Comparison of ENCODE assay signal across 1 cellular context in genomic region chr17:46193626-46194392, GRCh38.
TF ChIP-seq lines count a peak whose summit lies in the region.

No MANE protein-coding gene starts in this region.

TF ChIP-seq in HepG2, 621 proteins besides CTCF, POLR2A, EP300 and RAD21 (continued from another document and continues in another):
- TF ChIP-seq TEAD2 (CRISPR knock-in tag; IDR thresholded peaks at IDR 0.05) (no peak), ATF7 (IDR thresholded peaks at IDR 0.05) (no peak), ATF7 (CRISPR knock-in tag; IDR thresholded peaks at IDR 0.05) (peak; percentile 62; the same call in 1 of the 2 replicates), ZNF549 (CRISPR knock-in tag; IDR thresholded peaks at IDR 0.05) (no peak), ZIK1 (CRISPR knock-in tag; IDR thresholded peaks at IDR 0.05; ENCODE audit: borderline replicate concordance, low read depth) (0 out of 2 replicates have a peak, but pooled peaks have one; percentile 65), ZNF609 (CRISPR knock-in tag; IDR thresholded peaks at IDR 0.05; ENCODE audit: borderline replicate concordance) (peak; percentile 38; the same call in 1 of the 2 replicates), RXRA (CRISPR knock-in tag; IDR thresholded peaks at IDR 0.05) (peak; percentile 70), TEAD3 (CRISPR knock-in tag; optimal IDR thresholded peaks at IDR 0.05; ENCODE audit: borderline replicate concordance) (peak; percentile 22), SKI (IDR thresholded peaks at IDR 0.05; ENCODE audit: partially characterized antibody) (no peak), KLF12 (CRISPR knock-in tag; IDR thresholded peaks at IDR 0.05; ENCODE audit: borderline replicate concordance) (peak; percentile 74; the same call in 1 of the 2 replicates), ZFAT (CRISPR knock-in tag; conservative IDR thresholded peaks at IDR 0.05) (0 out of 2 replicates have a peak, but pooled peaks have one; percentile 50), NR3C1 (CRISPR knock-in tag; IDR thresholded peaks at IDR 0.05) (no peak), CBX5 (CRISPR knock-in tag; IDR thresholded peaks at IDR 0.05; ENCODE audit: borderline replicate concordance) (peak; percentile 64; the same call in 1 of the 2 replicates), ATAD3A (CRISPR knock-in tag; IDR thresholded peaks at IDR 0.05) (peak; percentile 20; the same call in 1 of the 2 replicates), RARA (CRISPR knock-in tag; IDR thresholded peaks at IDR 0.05) (no peak), CEBPB (IDR thresholded peaks at IDR 0.05; ENCODE audit: borderline replicate concordance, low read depth, low read length) (peak; percentile 88), ZNF83 (CRISPR knock-in tag; IDR thresholded peaks at IDR 0.05; ENCODE audit: borderline replicate concordance) (peak; percentile 47; the same call in 1 of the 2 replicates), ZNF383 (CRISPR knock-in tag; IDR thresholded peaks at IDR 0.05; ENCODE audit: borderline replicate concordance) (no peak), HOXA5 (CRISPR knock-in tag; IDR thresholded peaks at IDR 0.05) (peak; percentile 90), IRF9 (CRISPR knock-in tag; IDR thresholded peaks at IDR 0.05; ENCODE audit: borderline replicate concordance) (peak; percentile 97), HOXA3 (CRISPR knock-in tag; IDR thresholded peaks at IDR 0.05) (peak; percentile 67), MBD4 (IDR thresholded peaks at IDR 0.05; ENCODE audit: borderline replicate concordance, low read length) (no peak), TRIM22 (IDR thresholded peaks at IDR 0.05) (no peak), FOXK2 (IDR thresholded peaks at IDR 0.05) (peak; percentile 88), RFX3 (CRISPR knock-in tag; IDR thresholded peaks at IDR 0.05) (no peak), MIER2 (CRISPR knock-in tag; IDR thresholded peaks at IDR 0.05) (no peak), ZNF883 (CRISPR knock-in tag; IDR thresholded peaks at IDR 0.05; ENCODE audit: not compliant biosample characterization) (no peak), ZNF441 (CRISPR knock-in tag; IDR thresholded peaks at IDR 0.05; ENCODE audit: borderline replicate concordance) (peak; percentile 68; the same call in 1 of the 2 replicates), ELF1 (CRISPR knock-in tag; IDR thresholded peaks at IDR 0.05) (peak; percentile 90), MXI1 (IDR thresholded peaks at IDR 0.05; ENCODE audit: borderline replicate concordance, low read depth, low read length) (peak; percentile 92; the same call in 2 of the 3 replicates), ZNF121 (CRISPR knock-in tag; IDR thresholded peaks at IDR 0.05) (0 out of 2 replicates have a peak, but pooled peaks have one; percentile 5), HDAC6 (IDR thresholded peaks at IDR 0.05; ENCODE audit: low read depth, low read length) (no peak), ZNF496 (CRISPR knock-in tag; IDR thresholded peaks at IDR 0.05; ENCODE audit: insufficient replicate concordance) (no peak), ZNF790 (CRISPR knock-in tag; IDR thresholded peaks at IDR 0.05; ENCODE audit: borderline replicate concordance) (no peak; the same call in 1 of the 2 replicates), SALL1 (CRISPR knock-in tag; IDR thresholded peaks at IDR 0.05) (peak; percentile 79), RFX1 (IDR thresholded peaks at IDR 0.05) (no peak), GABPB1 (CRISPR knock-in tag; IDR thresholded peaks at IDR 0.05) (peak; percentile 99), ZNF484 (CRISPR knock-in tag; IDR thresholded peaks at IDR 0.05; ENCODE audit: borderline replicate concordance, low read depth) (no peak; the same call in 1 of the 2 replicates), ZSCAN31 (CRISPR knock-in tag; IDR thresholded peaks at IDR 0.05; ENCODE audit: low read depth) (peak; percentile 92), ESRRA (CRISPR knock-in tag; IDR thresholded peaks at IDR 0.05; ENCODE audit: low read depth) (peak; percentile 19; the same call in 1 of the 2 replicates), FOXP1 (IDR thresholded peaks at IDR 0.05) (no peak), FOXP1 (CRISPR knock-in tag; IDR thresholded peaks at IDR 0.05) (no peak), ZNF558 (CRISPR knock-in tag; IDR thresholded peaks at IDR 0.05; ENCODE audit: borderline replicate concordance) (no peak), ZNF331 (CRISPR knock-in tag; IDR thresholded peaks at IDR 0.05) (peak; percentile 81), ZZZ3 (CRISPR knock-in tag; IDR thresholded peaks at IDR 0.05; ENCODE audit: borderline replicate concordance) (peak; percentile 80), CENPX (CRISPR knock-in tag; IDR thresholded peaks at IDR 0.05) (no peak), ZNF451 (CRISPR knock-in tag; IDR thresholded peaks at IDR 0.05) (peak; percentile 89)
- TF ChIP-seq, protein P1, sequence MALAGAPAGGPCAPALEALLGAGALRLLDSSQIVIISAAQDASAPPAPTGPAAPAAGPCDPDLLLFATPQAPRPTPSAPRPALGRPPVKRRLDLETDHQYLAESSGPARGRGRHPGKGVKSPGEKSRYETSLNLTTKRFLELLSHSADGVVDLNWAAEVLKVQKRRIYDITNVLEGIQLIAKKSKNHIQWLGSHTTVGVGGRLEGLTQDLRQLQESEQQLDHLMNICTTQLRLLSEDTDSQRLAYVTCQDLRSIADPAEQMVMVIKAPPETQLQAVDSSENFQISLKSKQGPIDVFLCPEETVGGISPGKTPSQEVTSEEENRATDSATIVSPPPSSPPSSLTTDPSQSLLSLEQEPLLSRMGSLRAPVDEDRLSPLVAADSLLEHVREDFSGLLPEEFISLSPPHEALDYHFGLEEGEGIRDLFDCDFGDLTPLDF (CRISPR knock-in tag; IDR thresholded peaks at IDR 0.05) = peak; percentile 97
- TF ChIP-seq, protein P2, sequence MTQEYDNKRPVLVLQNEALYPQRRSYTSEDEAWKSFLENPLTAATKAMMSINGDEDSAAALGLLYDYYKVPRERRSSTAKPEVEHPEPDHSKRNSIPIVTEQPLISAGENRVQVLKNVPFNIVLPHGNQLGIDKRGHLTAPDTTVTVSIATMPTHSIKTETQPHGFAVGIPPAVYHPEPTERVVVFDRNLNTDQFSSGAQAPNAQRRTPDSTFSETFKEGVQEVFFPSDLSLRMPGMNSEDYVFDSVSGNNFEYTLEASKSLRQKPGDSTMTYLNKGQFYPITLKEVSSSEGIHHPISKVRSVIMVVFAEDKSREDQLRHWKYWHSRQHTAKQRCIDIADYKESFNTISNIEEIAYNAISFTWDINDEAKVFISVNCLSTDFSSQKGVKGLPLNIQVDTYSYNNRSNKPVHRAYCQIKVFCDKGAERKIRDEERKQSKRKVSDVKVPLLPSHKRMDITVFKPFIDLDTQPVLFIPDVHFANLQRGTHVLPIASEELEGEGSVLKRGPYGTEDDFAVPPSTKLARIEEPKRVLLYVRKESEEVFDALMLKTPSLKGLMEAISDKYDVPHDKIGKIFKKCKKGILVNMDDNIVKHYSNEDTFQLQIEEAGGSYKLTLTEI (CRISPR knock-in tag; conservative IDR thresholded peaks at IDR 0.05) = no peak
- TF ChIP-seq, protein P3, sequence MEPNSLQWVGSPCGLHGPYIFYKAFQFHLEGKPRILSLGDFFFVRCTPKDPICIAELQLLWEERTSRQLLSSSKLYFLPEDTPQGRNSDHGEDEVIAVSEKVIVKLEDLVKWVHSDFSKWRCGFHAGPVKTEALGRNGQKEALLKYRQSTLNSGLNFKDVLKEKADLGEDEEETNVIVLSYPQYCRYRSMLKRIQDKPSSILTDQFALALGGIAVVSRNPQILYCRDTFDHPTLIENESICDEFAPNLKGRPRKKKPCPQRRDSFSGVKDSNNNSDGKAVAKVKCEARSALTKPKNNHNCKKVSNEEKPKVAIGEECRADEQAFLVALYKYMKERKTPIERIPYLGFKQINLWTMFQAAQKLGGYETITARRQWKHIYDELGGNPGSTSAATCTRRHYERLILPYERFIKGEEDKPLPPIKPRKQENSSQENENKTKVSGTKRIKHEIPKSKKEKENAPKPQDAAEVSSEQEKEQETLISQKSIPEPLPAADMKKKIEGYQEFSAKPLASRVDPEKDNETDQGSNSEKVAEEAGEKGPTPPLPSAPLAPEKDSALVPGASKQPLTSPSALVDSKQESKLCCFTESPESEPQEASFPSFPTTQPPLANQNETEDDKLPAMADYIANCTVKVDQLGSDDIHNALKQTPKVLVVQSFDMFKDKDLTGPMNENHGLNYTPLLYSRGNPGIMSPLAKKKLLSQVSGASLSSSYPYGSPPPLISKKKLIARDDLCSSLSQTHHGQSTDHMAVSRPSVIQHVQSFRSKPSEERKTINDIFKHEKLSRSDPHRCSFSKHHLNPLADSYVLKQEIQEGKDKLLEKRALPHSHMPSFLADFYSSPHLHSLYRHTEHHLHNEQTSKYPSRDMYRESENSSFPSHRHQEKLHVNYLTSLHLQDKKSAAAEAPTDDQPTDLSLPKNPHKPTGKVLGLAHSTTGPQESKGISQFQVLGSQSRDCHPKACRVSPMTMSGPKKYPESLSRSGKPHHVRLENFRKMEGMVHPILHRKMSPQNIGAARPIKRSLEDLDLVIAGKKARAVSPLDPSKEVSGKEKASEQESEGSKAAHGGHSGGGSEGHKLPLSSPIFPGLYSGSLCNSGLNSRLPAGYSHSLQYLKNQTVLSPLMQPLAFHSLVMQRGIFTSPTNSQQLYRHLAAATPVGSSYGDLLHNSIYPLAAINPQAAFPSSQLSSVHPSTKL (CRISPR knock-in tag; IDR thresholded peaks at IDR 0.05) = peak; percentile 58; the same call in 1 of the 2 replicates
- TF ChIP-seq, protein P4, sequence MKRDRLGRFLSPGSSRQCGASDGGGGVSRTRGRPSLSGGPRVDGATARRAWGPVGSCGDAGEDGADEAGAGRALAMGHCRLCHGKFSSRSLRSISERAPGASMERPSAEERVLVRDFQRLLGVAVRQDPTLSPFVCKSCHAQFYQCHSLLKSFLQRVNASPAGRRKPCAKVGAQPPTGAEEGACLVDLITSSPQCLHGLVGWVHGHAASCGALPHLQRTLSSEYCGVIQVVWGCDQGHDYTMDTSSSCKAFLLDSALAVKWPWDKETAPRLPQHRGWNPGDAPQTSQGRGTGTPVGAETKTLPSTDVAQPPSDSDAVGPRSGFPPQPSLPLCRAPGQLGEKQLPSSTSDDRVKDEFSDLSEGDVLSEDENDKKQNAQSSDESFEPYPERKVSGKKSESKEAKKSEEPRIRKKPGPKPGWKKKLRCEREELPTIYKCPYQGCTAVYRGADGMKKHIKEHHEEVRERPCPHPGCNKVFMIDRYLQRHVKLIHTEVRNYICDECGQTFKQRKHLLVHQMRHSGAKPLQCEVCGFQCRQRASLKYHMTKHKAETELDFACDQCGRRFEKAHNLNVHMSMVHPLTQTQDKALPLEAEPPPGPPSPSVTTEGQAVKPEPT (CRISPR knock-in tag; IDR thresholded peaks at IDR 0.05; ENCODE audit: low read depth) = peak; percentile 75; the same call in 1 of the 2 replicates
- TF ChIP-seq, protein P5, sequence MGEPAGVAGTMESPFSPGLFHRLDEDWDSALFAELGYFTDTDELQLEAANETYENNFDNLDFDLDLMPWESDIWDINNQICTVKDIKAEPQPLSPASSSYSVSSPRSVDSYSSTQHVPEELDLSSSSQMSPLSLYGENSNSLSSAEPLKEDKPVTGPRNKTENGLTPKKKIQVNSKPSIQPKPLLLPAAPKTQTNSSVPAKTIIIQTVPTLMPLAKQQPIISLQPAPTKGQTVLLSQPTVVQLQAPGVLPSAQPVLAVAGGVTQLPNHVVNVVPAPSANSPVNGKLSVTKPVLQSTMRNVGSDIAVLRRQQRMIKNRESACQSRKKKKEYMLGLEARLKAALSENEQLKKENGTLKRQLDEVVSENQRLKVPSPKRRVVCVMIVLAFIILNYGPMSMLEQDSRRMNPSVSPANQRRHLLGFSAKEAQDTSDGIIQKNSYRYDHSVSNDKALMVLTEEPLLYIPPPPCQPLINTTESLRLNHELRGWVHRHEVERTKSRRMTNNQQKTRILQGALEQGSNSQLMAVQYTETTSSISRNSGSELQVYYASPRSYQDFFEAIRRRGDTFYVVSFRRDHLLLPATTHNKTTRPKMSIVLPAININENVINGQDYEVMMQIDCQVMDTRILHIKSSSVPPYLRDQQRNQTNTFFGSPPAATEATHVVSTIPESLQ (CRISPR knock-in tag; conservative IDR thresholded peaks at IDR 0.05) = no peak
